ENCODE assay signal across 28 cellular contexts in genomic region chr2:241501099-241501541, GRCh38. TPM values are rescaled to one million over a fixed set of nuclear protein-coding genes. Genes with fewer than 3 reads are reported as not detected.
"Had no signal": no experiment of that assay in that cellular context is flagged by ENCODE, and none has a peak within 500 bp of the region (broad histone marks: within the 10 kb centered on the region; RNA-seq: fewer than 3 reads in every experiment).

No MANE protein-coding gene starts in this region.

- H3K4me3 ChIP-seq: body of pancreas, cardiac muscle cell, coronary artery, dorsolateral prefrontal cortex, tibial nerve had no signal

- H3K27ac ChIP-seq: body of pancreas, cardiac muscle cell, coronary artery, tibial nerve had no signal

- H3K27ac Mint-ChIP-seq: activated CD8-positive, alpha-beta memory T cell treated with anti-CD3 and anti-CD28 coated beads, Interleukin-2, amount 10 ng/mL, durations not matched to agents 7 days and 5 days; activated CD8-positive, alpha-beta T cell treated with anti-CD3 and anti-CD28 coated beads, Interleukin-2, amount 10 ng/mL, durations not matched to agents 7 days and 5 days; activated naive CD8-positive, alpha-beta T cell; mesothelial cell of epicardium; naive B cell; nephron progenitor cell; WTC11 had no signal

- H3K4me3 Mint-ChIP-seq: activated CD8-positive, alpha-beta memory T cell treated with anti-CD3 and anti-CD28 coated beads, Interleukin-2, amount 10 ng/mL, durations not matched to agents 7 days and 5 days; activated CD8-positive, alpha-beta T cell treated with anti-CD3 and anti-CD28 coated beads, Interleukin-2, amount 10 ng/mL, durations not matched to agents 7 days and 5 days; activated naive CD8-positive, alpha-beta T cell; mesothelial cell of epicardium; nephron progenitor cell; WTC11 had no signal

- H3K27me3 ChIP-seq: body of pancreas, cardiac muscle cell, dorsolateral prefrontal cortex, tibial nerve had no signal

- H3K9me3 ChIP-seq: body of pancreas, tibial nerve had no signal

- H3K4me1 Mint-ChIP-seq: activated CD8-positive, alpha-beta memory T cell treated with anti-CD3 and anti-CD28 coated beads, Interleukin-2, amount 10 ng/mL, durations not matched to agents 7 days and 5 days; mesothelial cell of epicardium had no signal

- H3K9me3 Mint-ChIP-seq: mesothelial cell of epicardium, naive B cell, nephron progenitor cell, WTC11 had no signal

- ATAC-seq: activated CD8-positive, alpha-beta memory T cell treated with anti-CD3 and anti-CD28 coated beads, Interleukin-2, amount 10 ng/mL, durations not matched to agents 7 days and 5 days; activated CD8-positive, alpha-beta T cell treated with anti-CD3 and anti-CD28 coated beads, Interleukin-2, amount 10 ng/mL, durations not matched to agents 7 days and 5 days; body of pancreas; left cardiac atrium; sciatic nerve; WTC11 had no signal

- H3K36me3 Mint-ChIP-seq: activated CD8-positive, alpha-beta memory T cell treated with anti-CD3 and anti-CD28 coated beads, Interleukin-2, amount 10 ng/mL, durations not matched to agents 7 days and 5 days; activated naive CD8-positive, alpha-beta T cell; mesothelial cell of epicardium; naive B cell had no signal

- DNase-seq: activated CD4-positive, alpha-beta T cell treated with anti-CD3 and anti-CD28 coated beads for 1 hour; activated CD8-positive, alpha-beta memory T cell treated with anti-CD3 and anti-CD28 coated beads, Interleukin-2, amount 10 ng/mL, durations not matched to agents 7 days and 5 days; activated CD8-positive, alpha-beta T cell treated with anti-CD3 and anti-CD28 coated beads, Interleukin-2, amount 10 ng/mL, durations not matched to agents 7 days and 5 days; activated effector memory CD4-positive, alpha-beta T cell treated with Interleukin-2 at 50 U/mL for 16 hours; activated naive CD4-positive, alpha-beta T cell treated with Interleukin-2 at 50 U/mL for 16 hours; body of pancreas; cerebellar nuclear complex; effector memory CD4-positive, alpha-beta T cell; erythroblast; hippocampal formation; left cardiac atrium; naive B cell; nephron progenitor cell; occipital lobe; small intestine; stimulated activated CD4-positive, alpha-beta T cell treated with anti-CD3 and anti-CD28 coated beads, Interleukin-1b, Interleukin-23, amount 100 ng/mL, for 48 hours; stimulated activated CD4-positive, alpha-beta T cell treated with anti-CD3 and anti-CD28 coated beads, Interleukin-4, amount 100 ng/mL, for 4 hours; stimulated activated CD8-positive, alpha-beta memory T cell treated with anti-CD3 and anti-CD28 coated beads, Interleukin-4, amount 100 ng/mL, for 48 hours; stimulated activated naive CD4-positive, alpha-beta T cell treated with Interleukin-2 at 50 U/mL for 16 hours; T-helper 2 cell had no signal

- H3K27me3 Mint-ChIP-seq: activated CD8-positive, alpha-beta memory T cell treated with anti-CD3 and anti-CD28 coated beads, Interleukin-2, amount 10 ng/mL, durations not matched to agents 7 days and 5 days; activated naive CD8-positive, alpha-beta T cell; naive B cell had no signal

RNA-seq across cellular contexts. Expression of gene BOK, which starts 57.4 kb away (rescaled TPM):
- total RNA-seq: activated CD8-positive, alpha-beta memory T cell treated with anti-CD3 and anti-CD28 coated beads, Interleukin-2, amount 10 ng/mL, durations not matched to agents 7 days and 5 days; activated CD8-positive, alpha-beta T cell treated with anti-CD3 and anti-CD28 coated beads, Interleukin-2, amount 10 ng/mL, durations not matched to agents 7 days and 5 days had no signal
